In the genomic region with DNA sequence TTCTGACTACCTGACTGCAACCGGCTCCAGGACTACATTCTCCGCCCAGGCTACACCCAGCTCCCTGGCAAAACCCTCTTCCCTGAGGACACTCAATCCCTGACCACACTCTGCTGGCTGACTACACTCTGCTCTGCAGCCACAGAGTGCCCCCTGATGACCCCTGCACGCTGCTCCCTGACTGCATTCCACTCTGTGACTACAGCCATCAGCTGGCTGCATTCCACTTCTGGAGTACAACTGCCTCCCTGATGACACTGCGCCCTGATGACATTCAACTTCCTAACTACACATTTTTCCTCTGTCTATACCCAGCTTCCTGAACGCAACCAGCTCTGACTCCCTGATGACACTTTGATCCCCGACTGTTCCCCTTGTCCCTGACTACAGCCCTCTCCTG, we compare ENCODE assay signal across 9 cellular contexts.
DNase-seq lines count a peak whose midpoint lies in the region; ATAC-seq, FAIRE-seq and TF ChIP-seq lines count a peak whose summit lies in the region.
"Had no signal": no experiment of that assay in that cellular context is flagged by ENCODE, and none has a peak within 500 bp of the region (broad histone marks: within the 10 kb centered on the region; RNA-seq: fewer than 3 reads in every experiment).

No MANE protein-coding gene starts in this region.

- POLR2A ChIA-PET in activated CD8-positive, alpha-beta T cell treated with anti-CD3 and anti-CD28 coated beads for 36 hours (lab: Charles Lee) = no interaction called here

- no peak for ATAC-seq in activated CD8-positive, alpha-beta T cell treated with anti-CD3 and anti-CD28 coated beads for 36 hours
- ATAC-seq in activated T-helper 17 cell treated with anti-CD3 and anti-CD28 coated beads, Interleukin-2, amount 50 U/mL, for 72 hours (replicated peaks) = no peak

- TF ChIP-seq CTCF in brain microvascular endothelial cell (IDR thresholded peaks at IDR 0.05; ENCODE audit: low read depth, low read length, missing control alignments) = no peak
- TF ChIP-seq CTCF in thyroid gland (IDR thresholded peaks at IDR 0.05) = no peak
- TF ChIP-seq CTCF in activated CD8-positive, alpha-beta T cell treated with anti-CD3 and anti-CD28 coated beads for 36 hours (IDR thresholded peaks at IDR 0.05) = no peak

- no peaks in the 10 kb centered on the region for H3K4me1 Mint-ChIP-seq in activated CD8-positive, alpha-beta T cell treated with anti-CD3 and anti-CD28 coated beads for 36 hours (ENCODE audit: low read depth)
- no peaks in the 10 kb centered on the region for H3K4me1 Mint-ChIP-seq in activated T-helper 17 cell treated with anti-CD3 and anti-CD28 coated beads, Interleukin-2, amount 50 U/mL, for 72 hours

- no peaks in the 10 kb centered on the region for H3K4me1 ChIP-seq in thyroid gland
- H3K4me1 ChIP-seq: adrenal gland, parathyroid adenoma had no signal

- intact Hi-C loops in thyroid gland (cut with DNase I) = no loop called here
- intact Hi-C loops in activated CD8-positive, alpha-beta T cell treated with anti-CD3 and anti-CD28 coated beads for 36 hours (cut with micrococcal nuclease) = no loop called here

- H3K36me3 ChIP-seq in brain microvascular endothelial cell (replicated peaks) (no peaks in the 10 kb centered on the region), thyroid gland (no peaks in the 10 kb centered on the region)
- H3K36me3 ChIP-seq: adrenal gland had no signal

- H3K9me3 ChIP-seq in thyroid gland = no peaks in the 10 kb centered on the region
- H3K9me3 ChIP-seq: adrenal gland had no signal

- peaks cover 8% of the 10 kb centered on the region for H3K9me3 Mint-ChIP-seq in activated CD8-positive, alpha-beta T cell treated with anti-CD3 and anti-CD28 coated beads for 36 hours
- H3K9me3 Mint-ChIP-seq in activated T-helper 17 cell treated with anti-CD3 and anti-CD28 coated beads, Interleukin-2, amount 50 U/mL, for 72 hours = peaks cover 12% of the 10 kb centered on the region

- no peak overlapping the region for H3K27ac Mint-ChIP-seq in activated CD8-positive, alpha-beta T cell treated with anti-CD3 and anti-CD28 coated beads for 36 hours
- no peak overlapping the region for H3K27ac Mint-ChIP-seq in activated T-helper 17 cell treated with anti-CD3 and anti-CD28 coated beads, Interleukin-2, amount 50 U/mL, for 72 hours

- no peaks in the 10 kb centered on the region for H3K27me3 ChIP-seq in brain microvascular endothelial cell (replicated peaks)
- H3K27me3 ChIP-seq in thyroid gland = no peaks in the 10 kb centered on the region
- H3K27me3 ChIP-seq: adrenal gland had no signal

- H3K27me3 Mint-ChIP-seq in activated CD8-positive, alpha-beta T cell treated with anti-CD3 and anti-CD28 coated beads for 36 hours = no peaks in the 10 kb centered on the region
- no peaks in the 10 kb centered on the region for H3K27me3 Mint-ChIP-seq in activated T-helper 17 cell treated with anti-CD3 and anti-CD28 coated beads, Interleukin-2, amount 50 U/mL, for 72 hours

- in situ Hi-C loops in brain microvascular endothelial cell (cut with HindIII; ENCODE audit: low pct_ligation_motif_present, low sequenced_read_pairs) = no loop called here

- H3K4me3 ChIP-seq in brain microvascular endothelial cell (ENCODE audit: low read depth, low read length) = no peak overlapping the region
- H3K4me3 ChIP-seq in thyroid gland (replicated peaks in 1 of 3) = no peak overlapping the region
- H3K4me3 ChIP-seq: adrenal gland had no signal

- H3K36me3 Mint-ChIP-seq in activated CD8-positive, alpha-beta T cell treated with anti-CD3 and anti-CD28 coated beads for 36 hours (ENCODE audit: low read depth) = no peaks in the 10 kb centered on the region
- no peaks in the 10 kb centered on the region for H3K36me3 Mint-ChIP-seq in activated T-helper 17 cell treated with anti-CD3 and anti-CD28 coated beads, Interleukin-2, amount 50 U/mL, for 72 hours (ENCODE audit: low read depth)

- H3K27ac ChIP-seq in brain microvascular endothelial cell (no peak overlapping the region), thyroid gland (no peak overlapping the region)
- H3K27ac ChIP-seq: adrenal gland, parathyroid adenoma had no signal

- WGBS in thyroid gland, 2 donors = 21 to 23% methylated on average over 6 of the region's 6 CpGs

- CTCF ChIA-PET in activated CD8-positive, alpha-beta T cell treated with anti-CD3 and anti-CD28 coated beads for 36 hours (lab: Charles Lee) = no interaction called here

- H3K4me3 Mint-ChIP-seq in activated CD8-positive, alpha-beta T cell treated with anti-CD3 and anti-CD28 coated beads for 36 hours = no peak overlapping the region
- H3K4me3 Mint-ChIP-seq in activated T-helper 17 cell treated with anti-CD3 and anti-CD28 coated beads, Interleukin-2, amount 50 U/mL, for 72 hours = no peak overlapping the region

- peak; percentile 87 for FAIRE-seq in HTR-8/SVneo (lab: Jason Lieb, UNC)

- no peak for TF ChIP-seq POLR2A in thyroid gland (IDR thresholded peaks at IDR 0.05)

- peak; percentile 54 for DNase-seq in HTR-8/SVneo (ENCODE audit: insufficient read length, low spot score)
- peak; percentile 87 for DNase-seq in brain microvascular endothelial cell
- DNase-seq in kidney glomerular epithelial cell (lab: John Stamatoyannopoulos, UW) = peak; percentile 29
- peak; percentile 35 to 54 for DNase-seq in thyroid gland
- DNase-seq in activated CD8-positive, alpha-beta T cell treated with anti-CD3 and anti-CD28 coated beads for 36 hours = no peak
- no peak for DNase-seq in cerebellum (ENCODE audit: low spot score)

Comparison
In these comparisons a context has a peak if more than half of its experiments do, and no peak if none do; other contexts are left out.
1. DNase-seq: peak in HTR-8/SVneo (single experiment), brain microvascular endothelial cell (single experiment), kidney glomerular epithelial cell (single experiment) and thyroid gland (2 of 2); none in activated CD8-positive, alpha-beta T cell treated with anti-CD3 and anti-CD28 coated beads for 36 hours (single experiment) and cerebellum (single experiment).